18 cellular contexts compared by ENCODE assay signal in the genomic region with DNA sequence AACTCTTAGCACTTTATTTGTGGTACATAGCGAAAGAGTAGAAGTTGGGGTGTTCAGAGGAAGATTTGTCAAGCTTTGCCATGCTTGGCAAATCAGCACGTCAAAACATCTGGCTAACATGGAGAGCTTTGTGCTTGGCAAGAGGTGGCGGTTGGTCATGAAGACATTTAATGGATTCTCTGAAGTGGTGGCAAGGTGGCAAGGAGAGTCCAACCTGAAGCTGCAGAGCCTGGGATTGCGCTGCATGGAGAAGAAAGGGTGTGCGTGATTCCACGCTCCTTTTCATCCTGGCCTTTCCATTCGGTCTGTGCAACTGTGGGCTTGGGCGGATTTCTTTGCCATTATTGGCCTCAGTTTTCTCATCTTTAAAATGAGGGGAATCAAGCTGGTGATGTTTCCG. TPM values are rescaled to one million over a fixed set of nuclear protein-coding genes. Genes with fewer than 3 reads are reported as not detected.
DNase-seq lines count a peak whose midpoint lies in the region; ATAC-seq, FAIRE-seq and TF ChIP-seq lines count a peak whose summit lies in the region.
"Had no signal": no experiment of that assay in that cellular context is flagged by ENCODE, and none has a peak within 500 bp of the region (broad histone marks: within the 10 kb centered on the region; RNA-seq: fewer than 3 reads in every experiment).

No MANE protein-coding gene starts in this region.

- peaks cover 10% of the 10 kb centered on the region for H3K27me3 Mint-ChIP-seq in stimulated activated naive CD8-positive, alpha-beta T cell treated with anti-CD3 and anti-CD28 coated beads, Interleukin-15, amount 100 ng/mL, for 72 hours
- H3K27me3 Mint-ChIP-seq in nephron (ENCODE audit: low read depth): no peaks in the 10 kb centered on the region

- H3K27ac Mint-ChIP-seq in stimulated activated naive CD8-positive, alpha-beta T cell treated with anti-CD3 and anti-CD28 coated beads, Interleukin-15, amount 100 ng/mL, for 72 hours: no peak overlapping the region
- H3K27ac Mint-ChIP-seq in nephron: peak overlapping the region in 2 of 3 experiments; percentile 41 to 50
- H3K27ac Mint-ChIP-seq: activated CD4-positive, alpha-beta T cell treated with anti-CD3 and anti-CD28 coated beads, Interleukin-2, amount 10 ng/mL, durations not matched to agents 24 days and 14 days had no signal

- peak overlapping the region in 47 of 59 donors; percentile 3 to 97 (median 87) for H3K4me3 ChIP-seq in dorsolateral prefrontal cortex

- H3K4me3 Mint-ChIP-seq in stimulated activated naive CD8-positive, alpha-beta T cell treated with anti-CD3 and anti-CD28 coated beads, Interleukin-15, amount 100 ng/mL, for 72 hours: peak overlapping the region; percentile 19 to 90
- peak overlapping the region; percentile 73 to 89 (median 77) for H3K4me3 Mint-ChIP-seq in nephron
- H3K4me3 Mint-ChIP-seq: activated CD4-positive, alpha-beta T cell treated with anti-CD3 and anti-CD28 coated beads, Interleukin-2, amount 10 ng/mL, durations not matched to agents 24 days and 14 days had no signal

- peaks cover 81% of the 10 kb centered on the region for H3K4me1 Mint-ChIP-seq in stimulated activated naive CD8-positive, alpha-beta T cell treated with anti-CD3 and anti-CD28 coated beads, Interleukin-15, amount 100 ng/mL, for 72 hours
- H3K4me1 Mint-ChIP-seq in nephron: peaks cover 44% of the 10 kb centered on the region

- TF ChIP-seq CTCF in dorsolateral prefrontal cortex (IDR thresholded peaks at IDR 0.05 in 54 of 56, conservative IDR thresholded peaks at IDR 0.05 in 2 of 56; ENCODE audit: low read depth in 1 of 56, partially characterized antibody in 56 of 56) (no peak), nephron (IDR thresholded peaks at IDR 0.05; ENCODE audit: unreplicated experiment in 3 of 3) (no peak)

- ATAC-seq in stimulated activated naive CD8-positive, alpha-beta T cell treated with anti-CD3 and anti-CD28 coated beads, Interleukin-15, amount 100 ng/mL, for 72 hours: no peak
- no peak for ATAC-seq in stimulated activated naive CD8-positive, alpha-beta T cell treated with anti-CD3 and anti-CD28 coated beads, Interleukin-15, Interleukin-2, amounts not matched to agents 100 U/mL and 50 U/mL, for 24 hours

- peaks cover 11% of the 10 kb centered on the region for H3K36me3 Mint-ChIP-seq in nephron (ENCODE audit: low read depth)

- no peak for DNase-seq in stimulated activated naive CD8-positive, alpha-beta T cell treated with anti-CD3 and anti-CD28 coated beads, Interleukin-15, amount 100 ng/mL, for 72 hours
- no peak for DNase-seq in stimulated activated naive CD8-positive, alpha-beta T cell treated with anti-CD3 and anti-CD28 coated beads, Interleukin-15, Interleukin-2, amounts not matched to agents 100 U/mL and 50 U/mL, for 24 hours
- DNase-seq in dorsolateral prefrontal cortex (no peak), NCI-H2081 treated with DMSO at 0.1 percent for 48 hours (lab: John Stamatoyannopoulos, UW) (no peak), HTR-8/SVneo (ENCODE audit: insufficient read length, low spot score) (no peak), NCI-H1694 (lab: John Stamatoyannopoulos, UW) (no peak)
- DNase-seq in activated CD8-positive, alpha-beta memory T cell treated with anti-CD3 and anti-CD28 coated beads, Interleukin-2, amount 50 U/mL, for 4 hours: no peak
- DNase-seq: activated CD4-positive, alpha-beta T cell treated with anti-CD3 and anti-CD28 coated beads, Interleukin-2, amount 10 ng/mL, durations not matched to agents 24 days and 14 days; activated effector memory CD4-positive, alpha-beta T cell treated with Interleukin-2 at 50 U/mL for 16 hours; AML-193; DMS79 treated with DMSO at 0.1 percent for 48 hours; NCI-H2171; OCI-M1; T-helper 2 cell had no signal

- no peaks in the 10 kb centered on the region for H3K27me3 ChIP-seq in dorsolateral prefrontal cortex

- H3K27ac ChIP-seq in dorsolateral prefrontal cortex: peak overlapping the region in 47 of 59 donors; percentile 21 to 97 (median 72)

- no peak for FAIRE-seq in HTR-8/SVneo (lab: Jason Lieb, UNC)
- FAIRE-seq: colon, GM12892, islet of Langerhans had no signal

- intact Hi-C loops in dorsolateral prefrontal cortex (cut with DNase I): loop anchor here in 1 of 2 donors (10.0 kb wide), 2 partner anchors 284 to 374 kb away; a partner anchor contains a TSS

- no peaks in the 10 kb centered on the region for H3K9me3 Mint-ChIP-seq in stimulated activated naive CD8-positive, alpha-beta T cell treated with anti-CD3 and anti-CD28 coated beads, Interleukin-15, amount 100 ng/mL, for 72 hours
- H3K9me3 Mint-ChIP-seq in nephron: no peaks in the 10 kb centered on the region
- H3K9me3 Mint-ChIP-seq: activated CD4-positive, alpha-beta T cell treated with anti-CD3 and anti-CD28 coated beads, Interleukin-2, amount 10 ng/mL, durations not matched to agents 24 days and 14 days had no signal

RNA-seq across cellular contexts. Expression of a gene that starts 3.1 kb away (rescaled TPM):
- 100 to 1,000 TPM in 116 of 120 experiments, 10 to 100 TPM in 4; 83.2 to 226 (median 146) TPM for total RNA-seq in dorsolateral prefrontal cortex

RNA-seq across cellular contexts. Expression of a gene that starts 55.5 kb away (rescaled TPM):
- total RNA-seq in dorsolateral prefrontal cortex: 100 to 1,000 TPM in 117 of 120 experiments, 10 to 100 TPM in 3; 90.8 to 200 (median 142) TPM

Comparison
In these comparisons a context has a peak if more than half of its experiments do, and no peak if none do; other contexts are left out.
1. H3K27ac Mint-ChIP-seq: peak in nephron (2 of 3); none in stimulated activated naive CD8-positive, alpha-beta T cell treated with anti-CD3 and anti-CD28 coated beads, Interleukin-15, amount 100 ng/mL, for 72 hours (0 of 2).